ENCODE assay signal across 8 cellular contexts in genomic region chr4:44502214-44502613, GRCh38. TPM values are rescaled to one million over a fixed set of nuclear protein-coding genes. Genes with fewer than 3 reads are reported as not detected.
"Had no signal": no experiment of that assay in that cellular context is flagged by ENCODE, and none has a peak within 500 bp of the region (broad histone marks: within the 10 kb centered on the region; RNA-seq: fewer than 3 reads in every experiment).

No MANE protein-coding gene starts in this region.

RNA-seq across cellular contexts. Expression of gene KCTD8, which starts 53.6 kb away (rescaled TPM):
- total RNA-seq: activated CD4-positive, alpha-beta memory T cell treated with anti-CD3 and anti-CD28 coated beads, Interleukin-2, amount 10 ng/mL, durations not matched to agents 7 days and 5 days; activated CD4-positive, alpha-beta T cell treated with anti-CD3 and anti-CD28 coated beads for 36 hours; activated CD4-positive, alpha-beta T cell treated with anti-CD3 and anti-CD28 coated beads, Interleukin-2, amount 10 ng/mL, durations not matched to agents 7 days and 5 days; activated CD8-positive, alpha-beta memory T cell treated with anti-CD3 and anti-CD28 coated beads, Interleukin-2, amount 10 ng/mL, durations not matched to agents 7 days and 5 days; activated CD8-positive, alpha-beta T cell treated with anti-CD3 and anti-CD28 coated beads, Interleukin-2, amount 10 ng/mL, durations not matched to agents 7 days and 5 days; activated naive CD8-positive, alpha-beta T cell treated with anti-CD3 and anti-CD28 coated beads, Interleukin-2, amount 10 ng/mL, durations not matched to agents 7 days and 5 days; activated T-helper 2 cell treated with anti-CD3 and anti-CD28 coated beads, Interferon-gamma antibody, Interleukin-2, Interleukin-4, amounts not matched to agents 10 μg/mL and 5 μg/mL and 100 μg/mL, durations not matched to agents 14 hours and 24 hours and 36 hours; chondrocyte had no signal
